ENCODE assay signal across 2 cellular contexts in genomic region chr4:138513535-138513934, GRCh38.
A peak's percentile ranks its signal among the peaks of the same experiment; 100 is the strongest.
TF ChIP-seq lines count a peak whose summit lies in the region.

No MANE protein-coding gene starts in this region.

TF ChIP-seq in IMR-90, 13 proteins besides CTCF, POLR2A, EP300 and RAD21 (continued from another document):
- TF ChIP-seq SMC3 (IDR thresholded peaks at IDR 0.05; ENCODE audit: low read depth, low read length) (no peak), MAFK (IDR thresholded peaks at IDR 0.05; ENCODE audit: low read depth, low read length) (peak; percentile 91), MAZ (IDR thresholded peaks at IDR 0.05; ENCODE audit: borderline replicate concordance, low read depth, low read length) (no peak)

TF ChIP-seq in K562, 482 proteins besides CTCF, POLR2A, EP300 and RAD21 (continued from another document):
- TF ChIP-seq C11orf30 (IDR thresholded peaks at IDR 0.05; ENCODE audit: low read depth) (peak; percentile 35; the same call in 1 of the 2 replicates), STAG1 (CRISPR knock-in tag; IDR thresholded peaks at IDR 0.05; ENCODE audit: borderline replicate concordance) (no peak), PBX2 (CRISPR knock-in tag; IDR thresholded peaks at IDR 0.05; ENCODE audit: low read depth) (no peak), PBX2 (tag; conservative IDR thresholded peaks at IDR 0.05; ENCODE audit: low read depth) (no peak), MAFF (IDR thresholded peaks at IDR 0.05; ENCODE audit: low read length) (peak; percentile 77), MAFG (tag; conservative IDR thresholded peaks at IDR 0.05) (peak; percentile 43), MAFK (IDR thresholded peaks at IDR 0.05; ENCODE audit: low read length) (peak; percentile 70), NFRKB (IDR thresholded peaks at IDR 0.05; ENCODE audit: low read depth) (no peak)
